20 cellular contexts compared by ENCODE assay signal in the genomic region with DNA sequence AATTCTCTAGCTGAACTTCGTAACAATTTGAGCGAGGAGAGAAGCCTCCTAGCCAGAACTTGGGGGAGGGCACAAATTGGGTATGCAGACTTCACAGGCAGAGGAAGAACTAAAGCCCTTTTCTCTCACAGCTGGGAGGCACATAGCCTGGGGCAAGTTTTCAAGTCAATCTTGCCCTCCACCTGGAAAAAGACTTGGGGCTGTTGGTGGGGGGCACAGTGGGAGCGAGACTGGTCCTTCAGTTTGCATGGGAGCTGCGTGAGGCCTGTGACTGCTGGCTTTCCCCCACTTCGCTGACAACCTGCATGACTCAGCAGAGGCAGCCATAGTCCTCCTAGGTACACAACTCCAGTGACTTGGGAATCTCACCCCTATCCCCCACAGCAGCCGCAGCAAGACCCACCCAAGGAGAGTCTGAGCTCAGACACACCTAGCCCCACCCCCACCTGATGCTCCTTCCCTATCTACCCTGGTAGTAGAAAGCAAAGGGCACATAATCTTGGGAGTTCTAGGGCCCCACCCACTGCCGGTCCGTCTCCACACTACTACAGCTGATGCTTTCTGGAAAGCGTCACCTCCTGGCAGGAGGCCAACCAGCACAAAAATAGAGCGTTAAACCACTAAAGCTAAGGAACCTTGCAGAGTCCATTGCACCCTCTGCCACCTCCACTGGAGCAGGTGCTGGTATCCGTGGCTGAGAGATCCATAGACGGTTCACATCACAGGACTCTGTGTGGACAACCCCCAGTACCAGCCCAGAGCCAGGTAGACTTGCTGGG.
"Had no signal": no experiment of that assay in that cellular context is flagged by ENCODE, and none has a peak within 500 bp of the region (broad histone marks: within the 10 kb centered on the region; RNA-seq: fewer than 3 reads in every experiment).

No MANE protein-coding gene starts in this region.

- H3K9me3 ChIP-seq: body of pancreas, left lung, mucosa of descending colon, psoas muscle had no signal

- H3K27me3 ChIP-seq: body of pancreas, left lung, neural progenitor cell had no signal

- FAIRE-seq: kidney, small intestine, TTC549 had no signal

- H3K36me3 ChIP-seq: left lung, neural progenitor cell had no signal

- ATAC-seq: activated CD4-positive, alpha-beta T cell treated with anti-CD3 and anti-CD28 coated beads for 36 hours; body of pancreas; effector memory CD8-positive, alpha-beta T cell; left lung; mucosa of descending colon; psoas muscle; right cardiac atrium had no signal

- DNase-seq: activated CD4-positive, alpha-beta T cell treated with anti-CD3 and anti-CD28 coated beads for 36 hours; activated CD4-positive, alpha-beta T cell treated with anti-CD3 and anti-CD28 coated beads, Interleukin-2, amount 50 U/mL, for 48 hours; activated naive CD8-positive, alpha-beta T cell treated with anti-CD3 and anti-CD28 coated beads, Interleukin-2, amount 10 ng/mL, durations not matched to agents 7 days and 5 days; activated T-cell treated with anti-CD3 and anti-CD28 coated beads for 4 hours; body of pancreas; caudate nucleus; effector memory CD8-positive, alpha-beta T cell; foreskin melanocyte; kidney; left lung; mucosa of descending colon; naive B cell; psoas muscle; small intestine; stimulated activated CD4-positive, alpha-beta T cell treated with anti-CD3 and anti-CD28 coated beads, Interleukin-15, amount 100 ng/mL, for 24 hours; stimulated activated CD4-positive, alpha-beta T cell treated with anti-CD3 and anti-CD28 coated beads, Interleukin-2, amount 100 ng/mL, for 48 hours; trophoblast cell had no signal

- H3K4me3 ChIP-seq: body of pancreas, left lung, mucosa of descending colon, neural progenitor cell, psoas muscle had no signal

- H3K27ac ChIP-seq: body of pancreas, left lung, neural progenitor cell, psoas muscle had no signal

- H3K4me1 ChIP-seq: body of pancreas, left lung, neural progenitor cell, psoas muscle had no signal

- H3K9ac ChIP-seq: neural progenitor cell had no signal
